ENCODE assay signal across 19 cellular contexts in genomic region chr10:35691522-35692236, GRCh38.
"Had no signal": no experiment of that assay in that cellular context is flagged by ENCODE, and none has a peak within 500 bp of the region (broad histone marks: within the 10 kb centered on the region; RNA-seq: fewer than 3 reads in every experiment).

No MANE protein-coding gene starts in this region.

- H3K27ac ChIP-seq: gastroesophageal sphincter, lower lobe of right lung, stomach, thoracic aorta had no signal

- H3K4me1 ChIP-seq: gastroesophageal sphincter, lower lobe of right lung had no signal

- H3K36me3 Mint-ChIP-seq: activated naive CD8-positive, alpha-beta T cell; brain; naive B cell had no signal

- H3K4me3 ChIP-seq: gastroesophageal sphincter, lower lobe of right lung, stomach, thoracic aorta had no signal

- H3K4me1 Mint-ChIP-seq: central memory CD8-positive, alpha-beta T cell; naive B cell had no signal

- DNase-seq: activated CD4-positive, alpha-beta T cell treated with anti-CD3 and anti-CD28 coated beads, Interleukin-2, amount 50 U/mL, for 48 hours; activated CD4-positive, CD25-positive, alpha-beta regulatory T cell treated with anti-CD3 and anti-CD28 coated beads, Interleukin-2, amount 50 U/mL, for 72 hours; activated gamma-delta T cell; activated T-cell treated with anti-CD3 and anti-CD28 coated beads, Interleukin-2, amount 50 U/mL, for 48 hours; amygdala; effector memory CD8-positive, alpha-beta T cell; left cardiac atrium; lower lobe of right lung; naive B cell; posterior cingulate gyrus; right cardiac atrium; small intestine; stomach had no signal

- H3K27ac Mint-ChIP-seq: activated naive CD8-positive, alpha-beta T cell; dendritic cell treated with granulocyte-macrophage colony-stimulating factor and Interleukin-4, amounts not matched to agents 40 ng/mL and 50 ng/mL, for 4 days; effector memory CD8-positive, alpha-beta T cell; naive B cell had no signal

- H3K36me3 ChIP-seq: gastroesophageal sphincter, lower lobe of right lung, stomach, thoracic aorta had no signal

- H3K4me3 Mint-ChIP-seq: activated naive CD8-positive, alpha-beta T cell; brain; central memory CD8-positive, alpha-beta T cell; dendritic cell treated with granulocyte-macrophage colony-stimulating factor and Interleukin-4, amounts not matched to agents 40 ng/mL and 50 ng/mL, for 4 days; effector memory CD8-positive, alpha-beta T cell; naive B cell had no signal

- ATAC-seq: effector memory CD8-positive, alpha-beta T cell; gastroesophageal sphincter; left cardiac atrium; lower lobe of right lung; right cardiac atrium had no signal

- H3K27me3 ChIP-seq: stomach had no signal

- H3K9me3 Mint-ChIP-seq: central memory CD8-positive, alpha-beta T cell; dendritic cell treated with granulocyte-macrophage colony-stimulating factor and Interleukin-4, amounts not matched to agents 40 ng/mL and 50 ng/mL, for 4 days; naive B cell had no signal

- H3K9me3 ChIP-seq: gastroesophageal sphincter, lower lobe of right lung, stomach, thoracic aorta had no signal

- H3K27me3 Mint-ChIP-seq: central memory CD8-positive, alpha-beta T cell; dendritic cell treated with granulocyte-macrophage colony-stimulating factor and Interleukin-4, amounts not matched to agents 40 ng/mL and 50 ng/mL, for 4 days had no signal
